ENCODE assay signal across 23 cellular contexts in the genomic region with DNA sequence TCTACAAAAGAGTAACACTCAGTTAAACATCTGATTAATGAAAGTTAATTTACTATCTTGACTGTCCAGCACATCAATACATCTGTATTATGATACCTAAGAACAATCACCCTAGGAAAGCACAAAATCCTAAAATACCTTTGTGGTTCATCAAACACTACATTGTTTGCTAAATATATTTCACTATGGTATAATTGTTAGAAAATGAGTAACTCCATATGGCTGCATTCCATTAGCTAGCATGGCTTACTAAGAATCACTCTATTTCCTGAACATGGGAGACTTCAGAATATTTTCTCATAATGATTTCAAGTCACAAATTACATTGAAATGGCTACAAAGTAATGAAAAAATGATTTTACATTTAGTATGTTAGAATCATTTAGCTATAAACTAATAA. TPM values are rescaled to one million over a fixed set of nuclear protein-coding genes. Genes with fewer than 3 reads are reported as not detected.
A peak's percentile ranks its signal among the peaks of the same experiment; 100 is the strongest.
DNase-seq lines count a peak whose midpoint lies in the region; ATAC-seq, FAIRE-seq and TF ChIP-seq lines count a peak whose summit lies in the region.
"Had no signal": no experiment of that assay in that cellular context is flagged by ENCODE, and none has a peak within 500 bp of the region (broad histone marks: within the 10 kb centered on the region; RNA-seq: fewer than 3 reads in every experiment).

No MANE protein-coding gene starts in this region.

- TF ChIP-seq CTCF in astrocyte (IDR thresholded peaks at IDR 0.05; ENCODE audit: insufficient read depth, low read depth, low read length) (no peak), BE2C (IDR thresholded peaks at IDR 0.05; ENCODE audit: low read depth, low read length) (no peak)

- H3K4me3 ChIP-seq in astrocyte (ENCODE audit: insufficient read depth, low read depth, low read length) (no peak overlapping the region), BE2C (ENCODE audit: low read depth, low read length) (no peak overlapping the region)
- H3K4me3 ChIP-seq: cardiac muscle cell, tibial nerve had no signal

- H3K27ac Mint-ChIP-seq in astrocyte (ENCODE audit: unreplicated experiment): no peak overlapping the region
- H3K27ac Mint-ChIP-seq: activated naive CD8-positive, alpha-beta T cell; CD14-positive monocyte; effector memory CD8-positive, alpha-beta T cell; natural killer cell had no signal

- peak overlapping the region; percentile 23 for H3K4me2 ChIP-seq in astrocyte (ENCODE audit: low read length)
- H3K4me2 ChIP-seq: KMS-11 had no signal

- no peaks in the 10 kb centered on the region for H4K20me1 ChIP-seq in astrocyte (ENCODE audit: insufficient read depth, low read length)

- H3K4me1 Mint-ChIP-seq in astrocyte (ENCODE audit: low read depth, unreplicated experiment): peaks cover 4% of the 10 kb centered on the region
- H3K4me1 Mint-ChIP-seq: natural killer cell had no signal

- no peaks in the 10 kb centered on the region for H3K27me3 ChIP-seq in astrocyte (ENCODE audit: insufficient read depth, low read length)
- H3K27me3 ChIP-seq in BE2C: no peaks in the 10 kb centered on the region
- H3K27me3 ChIP-seq: cardiac muscle cell, tibial nerve had no signal

- H3K4me1 ChIP-seq in astrocyte (ENCODE audit: insufficient read depth, low read length) (no peaks in the 10 kb centered on the region), BE2C (no peaks in the 10 kb centered on the region)
- H3K4me1 ChIP-seq: tibial nerve had no signal

- peak; percentile 63 for FAIRE-seq in astrocyte (lab: Jason Lieb, UNC)

- no peak for ATAC-seq in GM18520 (IDR thresholded peaks at IDR 0.05; ENCODE audit: unreplicated experiment)
- ATAC-seq: effector memory CD8-positive, alpha-beta T cell; natural killer cell; Right ventricle myocardium inferior had no signal

- peaks cover 3% of the 10 kb centered on the region for H3K36me3 Mint-ChIP-seq in astrocyte (ENCODE audit: low read depth, unreplicated experiment)

- DNase-seq in HCEC 1CT (peak; percentile 80), astrocyte (ENCODE audit: low read depth) (peak; percentile 45), fibroblast of peridontal ligament (ENCODE audit: extremely low read depth) (peak; percentile 40), NCI-H1436 (lab: John Stamatoyannopoulos, UW) (no peak), NCI-H2171 treated with DMSO at 0.1 percent for 48 hours (lab: John Stamatoyannopoulos, UW) (no peak), BE2C (no peak)
- DNase-seq: DMS153; effector memory CD8-positive, alpha-beta T cell; foreskin melanocyte; hypothalamus; mesenchymal stem cell; natural killer cell; NCI-H1048; NCI-H2081; stimulated activated CD4-positive, alpha-beta T cell treated with anti-CD3 and anti-CD28 coated beads, Interleukin-2, amount 100 ng/mL, for 24 hours; stimulated activated naive CD4-positive, alpha-beta T cell treated with Interleukin-2 at 50 U/mL for 16 hours had no signal

- no peak overlapping the region for H3K9ac ChIP-seq in astrocyte (ENCODE audit: low read length)
- H3K9ac ChIP-seq: KMS-11 had no signal

- no peaks in the 10 kb centered on the region for H3K9me3 ChIP-seq in astrocyte (ENCODE audit: insufficient read depth, low read depth, low read length)
- H3K9me3 ChIP-seq in BE2C: no peaks in the 10 kb centered on the region
- H3K9me3 ChIP-seq: tibial nerve had no signal

- no peaks in the 10 kb centered on the region for H3K27me3 Mint-ChIP-seq in astrocyte (ENCODE audit: low read depth, unreplicated experiment)
- H3K27me3 Mint-ChIP-seq: activated naive CD8-positive, alpha-beta T cell; effector memory CD8-positive, alpha-beta T cell had no signal

- H2AFZ ChIP-seq in astrocyte (ENCODE audit: low read depth, low read length): no peak overlapping the region

- no peak overlapping the region for H3K27ac ChIP-seq in astrocyte (ENCODE audit: low read depth, low read length)
- H3K27ac ChIP-seq: cardiac muscle cell, KMS-11, tibial nerve had no signal

- no peaks in the 10 kb centered on the region for H3K79me2 ChIP-seq in astrocyte (ENCODE audit: insufficient read depth, low read length)

- no peak overlapping the region for H3K4me3 Mint-ChIP-seq in astrocyte (ENCODE audit: unreplicated experiment)
- H3K4me3 Mint-ChIP-seq: activated naive CD8-positive, alpha-beta T cell; CD14-positive monocyte; effector memory CD8-positive, alpha-beta T cell; natural killer cell had no signal

- H3K9me3 Mint-ChIP-seq in astrocyte (ENCODE audit: unreplicated experiment): no peaks in the 10 kb centered on the region
- H3K9me3 Mint-ChIP-seq: CD14-positive monocyte; effector memory CD8-positive, alpha-beta T cell; natural killer cell had no signal

- H3K36me3 ChIP-seq in astrocyte (ENCODE audit: insufficient read depth, low read length) (peaks cover 3% of the 10 kb centered on the region), BE2C (no peaks in the 10 kb centered on the region)

RNA-seq across cellular contexts. Expression of a gene that starts 12.5 kb away (rescaled TPM):
- total RNA-seq in astrocyte: 14.9 and 17.0 TPM in 2 replicates
- 9.2 TPM for polyA plus RNA-seq in BE2C (2012; ENCODE audit: insufficient read depth, insufficient read length, low read depth)

RNA-seq across cellular contexts. Expression of a gene that starts 12.7 kb away (rescaled TPM):
- total RNA-seq in astrocyte: 4.6 and 5.4 TPM in 2 replicates
- 1.3 TPM for polyA plus RNA-seq in BE2C (2012; ENCODE audit: insufficient read depth, insufficient read length, low read depth)

Comparison
In these comparisons a context has a peak if more than half of its experiments do, and no peak if none do; other contexts are left out.
1. DNase-seq: peak in HCEC 1CT (single experiment), astrocyte (single experiment) and fibroblast of peridontal ligament (single experiment); none in NCI-H1436 (single experiment), NCI-H2171 treated with DMSO at 0.1 percent for 48 hours (single experiment) and BE2C (single experiment).